16 cellular contexts compared by ENCODE assay signal in the genomic region with DNA sequence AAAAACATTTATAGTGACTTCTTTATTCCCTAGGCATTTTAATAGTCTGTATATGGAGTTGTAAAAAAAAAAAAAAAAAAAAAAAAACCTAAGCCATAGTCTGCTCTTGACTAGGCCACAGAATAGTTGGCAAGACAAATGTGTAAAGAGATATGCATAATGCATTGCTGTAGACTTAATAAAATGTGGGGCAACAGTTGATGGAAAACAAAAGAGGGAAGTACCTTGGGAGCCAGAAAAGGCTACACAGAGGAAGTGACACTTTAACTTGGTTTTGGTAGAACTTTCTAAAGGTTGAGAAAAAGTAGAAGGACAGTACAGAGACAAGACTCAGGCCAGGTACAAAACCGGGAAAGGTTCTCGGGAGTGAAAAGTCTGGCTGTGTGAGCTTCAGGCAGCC.
"Had no signal": no experiment of that assay in that cellular context is flagged by ENCODE, and none has a peak within 500 bp of the region (broad histone marks: within the 10 kb centered on the region; RNA-seq: fewer than 3 reads in every experiment).

No MANE protein-coding gene starts in this region.

- H3K9me3 ChIP-seq: mucosa of descending colon, stomach had no signal

- H3K4me1 ChIP-seq: stomach had no signal

- H3K27ac ChIP-seq: skin epidermis, stomach had no signal

- H3K27ac Mint-ChIP-seq: activated CD8-positive, alpha-beta memory T cell treated with anti-CD3 and anti-CD28 coated beads, Interleukin-2, amount 10 ng/mL, durations not matched to agents 7 days and 5 days; activated naive CD4-positive, alpha-beta T cell treated with anti-CD3 and anti-CD28 coated beads, Interleukin-2, amount 50 U/mL, for 72 hours; activated T-cell treated with anti-CD3 and anti-CD28 coated beads, Interleukin-2, amount 50 U/mL, for 24 hours; brain; effector memory CD8-positive, alpha-beta T cell; immature natural killer cell; naive thymus-derived CD8-positive, alpha-beta T cell had no signal

- H3K4me3 ChIP-seq: mucosa of descending colon, skin epidermis, stomach had no signal

- H3K36me3 ChIP-seq: stomach had no signal

- H3K27me3 ChIP-seq: stomach had no signal

- DNase-seq: activated CD4-positive, alpha-beta T cell treated with anti-CD3 and anti-CD28 coated beads, Interleukin-2, amount 50 U/mL, for 48 hours; activated CD4-positive, CD25-positive, alpha-beta regulatory T cell treated with anti-CD3 and anti-CD28 coated beads, Interleukin-2, amount 50 U/mL, for 72 hours; activated CD8-positive, alpha-beta memory T cell treated with anti-CD3 and anti-CD28 coated beads, Interleukin-2, amount 10 ng/mL, durations not matched to agents 7 days and 5 days; activated effector memory CD4-positive, alpha-beta T cell treated with anti-CD3 and anti-CD28 coated beads, Interleukin-2, amount 50 U/mL, for 16 hours; activated T-cell treated with anti-CD3 and anti-CD28 coated beads, Interleukin-2, amount 50 U/mL, for 24 hours; amygdala; effector memory CD8-positive, alpha-beta T cell; immature natural killer cell; left cardiac atrium; mucosa of descending colon; naive thymus-derived CD8-positive, alpha-beta T cell; posterior cingulate gyrus; stomach had no signal

- H3K4me1 Mint-ChIP-seq: activated CD8-positive, alpha-beta memory T cell treated with anti-CD3 and anti-CD28 coated beads, Interleukin-2, amount 10 ng/mL, durations not matched to agents 7 days and 5 days; immature natural killer cell; naive thymus-derived CD8-positive, alpha-beta T cell had no signal

- H3K27me3 Mint-ChIP-seq: activated CD8-positive, alpha-beta memory T cell treated with anti-CD3 and anti-CD28 coated beads, Interleukin-2, amount 10 ng/mL, durations not matched to agents 7 days and 5 days; activated T-cell treated with anti-CD3 and anti-CD28 coated beads, Interleukin-2, amount 50 U/mL, for 24 hours; brain; effector memory CD8-positive, alpha-beta T cell; naive thymus-derived CD8-positive, alpha-beta T cell had no signal

- H3K4me3 Mint-ChIP-seq: activated CD8-positive, alpha-beta memory T cell treated with anti-CD3 and anti-CD28 coated beads, Interleukin-2, amount 10 ng/mL, durations not matched to agents 7 days and 5 days; activated T-cell treated with anti-CD3 and anti-CD28 coated beads, Interleukin-2, amount 50 U/mL, for 24 hours; brain; effector memory CD8-positive, alpha-beta T cell; immature natural killer cell; naive thymus-derived CD8-positive, alpha-beta T cell had no signal

- H3K36me3 Mint-ChIP-seq: activated CD8-positive, alpha-beta memory T cell treated with anti-CD3 and anti-CD28 coated beads, Interleukin-2, amount 10 ng/mL, durations not matched to agents 7 days and 5 days; activated naive CD4-positive, alpha-beta T cell treated with anti-CD3 and anti-CD28 coated beads, Interleukin-2, amount 50 U/mL, for 72 hours; brain; immature natural killer cell; naive thymus-derived CD8-positive, alpha-beta T cell had no signal
